Comparison of ENCODE assay signal across 22 cellular contexts in genomic region chr5:160905285-160905684, GRCh38. TPM values are rescaled to one million over a fixed set of nuclear protein-coding genes. Genes with fewer than 3 reads are reported as not detected.
"Had no signal": no experiment of that assay in that cellular context is flagged by ENCODE, and none has a peak within 500 bp of the region (broad histone marks: within the 10 kb centered on the region; RNA-seq: fewer than 3 reads in every experiment).

No MANE protein-coding gene starts in this region.

- H3K4me1 ChIP-seq: foreskin keratinocyte, right lobe of liver had no signal

- H3K4me3 ChIP-seq: cardiac muscle cell, pancreas, right lobe of liver, smooth muscle cell, thoracic aorta had no signal

- DNase-seq: activated CD4-positive, alpha-beta memory T cell treated with anti-CD3 and anti-CD28 coated beads, Interleukin-2, amount 10 ng/mL, durations not matched to agents 7 days and 5 days; activated CD4-positive, alpha-beta T cell treated with anti-CD3 and anti-CD28 coated beads for 36 hours; activated CD8-positive, alpha-beta memory T cell treated with anti-CD3 and anti-CD28 coated beads, Interleukin-2, amount 10 ng/mL, durations not matched to agents 7 days and 5 days; activated naive CD4-positive, alpha-beta T cell; activated naive CD8-positive, alpha-beta T cell treated with anti-CD3 and anti-CD28 coated beads for 36 hours; amniotic stem cell; hippocampal formation; left cardiac atrium; natural killer cell; pancreas; right lobe of liver; stimulated activated CD4-positive, alpha-beta T cell treated with anti-CD3 and anti-CD28 coated beads, Interleukin-4, amount 100 ng/mL, for 24 hours had no signal

- ATAC-seq: activated CD4-positive, alpha-beta T cell treated with anti-CD3 and anti-CD28 coated beads for 36 hours; activated CD8-positive, alpha-beta memory T cell treated with anti-CD3 and anti-CD28 coated beads, Interleukin-2, amount 10 ng/mL, durations not matched to agents 7 days and 5 days; activated T-helper 17 cell treated with anti-CD3 and anti-CD28 coated beads, Interleukin-2, amount 50 U/mL, for 72 hours; foreskin keratinocyte; left cardiac atrium; natural killer cell; right lobe of liver; stimulated activated effector memory CD8-positive, alpha-beta T cell treated with anti-CD3 and anti-CD28 coated beads, Interleukin-12 subunit alpha, Interleukin-12 subunit beta, amount 100 ng/mL, for 72 hours; WTC11 had no signal

- H3K36me3 ChIP-seq: cardiac muscle cell, pancreas, right lobe of liver, thoracic aorta had no signal

- H3K27me3 ChIP-seq: cardiac muscle cell, foreskin keratinocyte, pancreas, right lobe of liver had no signal

- H3K27ac ChIP-seq: cardiac muscle cell, epithelial cell of prostate, foreskin keratinocyte, pancreas, right lobe of liver, thoracic aorta had no signal

- H3K9me3 ChIP-seq: pancreas, right lobe of liver, thoracic aorta had no signal

RNA-seq across cellular contexts. Expression of gene ATP10B, which starts 53.3 kb away (rescaled TPM):
- total RNA-seq: activated CD4-positive, alpha-beta memory T cell treated with anti-CD3 and anti-CD28 coated beads, Interleukin-2, amount 10 ng/mL, durations not matched to agents 7 days and 5 days; activated CD4-positive, alpha-beta T cell treated with anti-CD3 and anti-CD28 coated beads for 36 hours; activated CD8-positive, alpha-beta memory T cell treated with anti-CD3 and anti-CD28 coated beads, Interleukin-2, amount 10 ng/mL, durations not matched to agents 7 days and 5 days; activated naive CD8-positive, alpha-beta T cell treated with anti-CD3 and anti-CD28 coated beads for 36 hours; activated T-helper 17 cell treated with anti-CD3 and anti-CD28 coated beads, Interleukin-2, amount 50 U/mL, for 72 hours; fibroblast of lung; foreskin keratinocyte; natural killer cell; pulmonary artery endothelial cell had no signal
